In genomic region chr7:29087840-29088169, GRCh38 we compare ENCODE assay signal across 19 cellular contexts. TPM values are rescaled to one million over a fixed set of nuclear protein-coding genes. Genes with fewer than 3 reads are reported as not detected.
DNase-seq lines count a peak whose midpoint lies in the region; ATAC-seq, FAIRE-seq and TF ChIP-seq lines count a peak whose summit lies in the region.
"Had no signal": no experiment of that assay in that cellular context is flagged by ENCODE, and none has a peak within 500 bp of the region (broad histone marks: within the 10 kb centered on the region; RNA-seq: fewer than 3 reads in every experiment).

No MANE protein-coding gene starts in this region.

- no peaks in the 10 kb centered on the region for H3K9me2 ChIP-seq in MM.1S (replicated peaks; ENCODE audit: insufficient read depth, low read length)

- H3K9ac ChIP-seq in BLaER1 treated with 17β-estradiol and CSF1 and Interleukin-3, amounts not matched to agents 10 nM and 100 nM: no peak overlapping the region
- H3K9ac ChIP-seq in MM.1S (ENCODE audit: low read length): no peak overlapping the region
- H3K9ac ChIP-seq: neural progenitor cell had no signal

- peaks cover 0 to 84% (median 0%) of the 10 kb centered on the region in 11 experiments; a peak in 8 of 22 replicates for H3K27me3 ChIP-seq in BLaER1 treated with 17β-estradiol and CSF1 and Interleukin-3, amounts not matched to agents 10 nM and 100 nM
- H3K27me3 ChIP-seq in MM.1S (replicated peaks; ENCODE audit: insufficient read depth, low read length): 0 out of 2 replicates have a peak, but pooled peaks cover 4% of the 10 kb centered on the region
- no peaks in the 10 kb centered on the region for H3K27me3 ChIP-seq in brain microvascular endothelial cell (replicated peaks)
- H3K27me3 ChIP-seq: neural progenitor cell, testis had no signal

- intact Hi-C loops in MCF 10A (cut with micrococcal nuclease): no loop called here

- POLR2A ChIA-PET in MCF 10A (lab: Yijun Ruan, JAX): interaction anchor here (0.7 kb wide), 1 partner anchor 202 kb away, joined by 4 read pairs; no protein-coding TSS in a partner anchor

- H3K4me3 ChIP-seq in BLaER1 treated with 17β-estradiol and CSF1 and Interleukin-3, amounts not matched to agents 10 nM and 100 nM: no peak overlapping the region
- H3K4me3 ChIP-seq in MM.1S (ENCODE audit: low read length) (no peak overlapping the region), brain microvascular endothelial cell (ENCODE audit: low read depth, low read length) (no peak overlapping the region)
- H3K4me3 ChIP-seq: neural progenitor cell, testis had no signal

- H3K9me3 Mint-ChIP-seq in nephron (no peaks in the 10 kb centered on the region), MCF 10A (ENCODE audit: unreplicated experiment) (no peaks in the 10 kb centered on the region)
- H3K9me3 Mint-ChIP-seq: activated T-helper 1 cell treated with anti-CD3 and anti-CD28 coated beads, Interleukin-12 subunit alpha, Interleukin-12 subunit beta, Interleukin-2, Interleukin-4 antibody, amounts not matched to agents 30 ng/mL and 10 ng/mL and 1 ng/mL, durations not matched to agents 14 hours and 24 hours and 36 hours; neural progenitor cell had no signal

- no peak overlapping the region for H3K27ac ChIP-seq in BLaER1 treated with 17β-estradiol and CSF1 and Interleukin-3, amounts not matched to agents 10 nM and 100 nM
- H3K27ac ChIP-seq in MM.1S (ENCODE audit: low read length) (no peak overlapping the region), brain microvascular endothelial cell (no peak overlapping the region)
- H3K27ac ChIP-seq: neural progenitor cell, testis had no signal

- H3K36me3 ChIP-seq in BLaER1 treated with 17β-estradiol and CSF1 and Interleukin-3, amounts not matched to agents 10 nM and 100 nM: no peaks in the 10 kb centered on the region
- H3K36me3 ChIP-seq in MM.1S (replicated peaks; ENCODE audit: insufficient read depth, low read length) (no peaks in the 10 kb centered on the region), brain microvascular endothelial cell (replicated peaks) (no peaks in the 10 kb centered on the region)
- H3K36me3 ChIP-seq: neural progenitor cell had no signal

- CTCF ChIA-PET in MCF 10A (lab: Yijun Ruan, JAX): interaction anchor here (1.0 to 2.2 kb wide), 4 partner anchors 17 to 167 kb away, joined by 3 to 9 read pairs (median 4); no protein-coding TSS in a partner anchor

- no TSS peak for BruUV-seq in MCF 10A (replicated peaks; lab: Mats Ljungman, UMichigan)

- H3K36me3 Mint-ChIP-seq in nephron (ENCODE audit: low read depth): no peaks in the 10 kb centered on the region
- peaks cover 28% of the 10 kb centered on the region for H3K36me3 Mint-ChIP-seq in MCF 10A (ENCODE audit: insufficient read depth, unreplicated experiment)
- H3K36me3 Mint-ChIP-seq: activated naive CD8-positive, alpha-beta T cell had no signal

- 0 out of 2 replicates have a peak, but pooled peaks cover 7% of the 10 kb centered on the region for H3F3A ChIP-seq in MM.1S (ENCODE audit: insufficient read depth, low read length)

- DNase-seq in MM.1S (no peak), brain microvascular endothelial cell (no peak), MCF 10A (ENCODE audit: unreplicated experiment) (no peak), T1000 (lab: John Stamatoyannopoulos, UW) (no peak)
- DNase-seq: EL, midbrain, NCI-H1048, NCI-H2171, RPMI8226, testis had no signal

- peak; percentile 64 for FAIRE-seq in colon (lab: Jason Lieb, UNC)
- FAIRE-seq: keratinocyte had no signal

- no peaks in the 10 kb centered on the region for H3K9me3 ChIP-seq in BLaER1 treated with 17β-estradiol and CSF1 and Interleukin-3, amounts not matched to agents 10 nM and 100 nM (replicated peaks in 1 of 11)
- no peaks in the 10 kb centered on the region for H3K9me3 ChIP-seq in MM.1S (replicated peaks; ENCODE audit: insufficient read depth, low read length)
- H3K9me3 ChIP-seq: testis had no signal

- ATAC-seq in HG03039 (IDR thresholded peaks at IDR 0.05; ENCODE audit: unreplicated experiment): no peak

- in situ Hi-C loops in brain microvascular endothelial cell (cut with HindIII; ENCODE audit: low pct_ligation_motif_present, low sequenced_read_pairs): no loop called here

- TF ChIP-seq CTCF in MM.1S (IDR thresholded peaks at IDR 0.05; ENCODE audit: low read length): no peak
- no peak for TF ChIP-seq CTCF in nephron (IDR thresholded peaks at IDR 0.05; ENCODE audit: unreplicated experiment in 3 of 3)
- no peak for TF ChIP-seq CTCF in brain microvascular endothelial cell (IDR thresholded peaks at IDR 0.05; ENCODE audit: low read depth, low read length, missing control alignments)
- no peak for TF ChIP-seq CTCF in MCF 10A (IDR thresholded peaks at IDR 0.05; ENCODE audit: unreplicated experiment)

- H3K4me2 ChIP-seq in BLaER1 treated with 17β-estradiol and CSF1 and Interleukin-3, amounts not matched to agents 10 nM and 100 nM: peak overlapping the region; percentile 0 to 68 (median 35); a peak in 19 of 22 replicates
- H3K4me2 ChIP-seq in MM.1S (ENCODE audit: low read depth, low read length): peak overlapping the region; percentile 30; the same call in 1 of the 2 replicates
- H3K4me2 ChIP-seq: neural progenitor cell had no signal

- no peaks in the 10 kb centered on the region for H3K79me2 ChIP-seq in MM.1S (ENCODE audit: low read length)

- H3K4me1 ChIP-seq in BLaER1 treated with 17β-estradiol and CSF1 and Interleukin-3, amounts not matched to agents 10 nM and 100 nM: peaks cover 23 to 50% (median 32%) of the 10 kb centered on the region in 10 experiments
- H3K4me1 ChIP-seq in MM.1S (ENCODE audit: low read length): peaks cover 15% of the 10 kb centered on the region

- H3K4me1 Mint-ChIP-seq in nephron (peaks cover 56% of the 10 kb centered on the region), MCF 10A (ENCODE audit: insufficient read depth, unreplicated experiment) (peaks cover 7% of the 10 kb centered on the region)

- H4K20me1 ChIP-seq in BLaER1 treated with 17β-estradiol and CSF1 and Interleukin-3, amounts not matched to agents 10 nM and 100 nM: peaks cover 0 to 3% (median 0%) of the 10 kb centered on the region in 11 experiments; a peak in 4 of 22 replicates
- H4K20me1 ChIP-seq in MM.1S (ENCODE audit: insufficient read depth, low read length): no peaks in the 10 kb centered on the region

- peaks cover 8% of the 10 kb centered on the region for H3K27me3 Mint-ChIP-seq in nephron (ENCODE audit: low read depth)
- H3K27me3 Mint-ChIP-seq in MCF 10A (ENCODE audit: insufficient read depth, unreplicated experiment): no peaks in the 10 kb centered on the region

- H3K27ac Mint-ChIP-seq in nephron (peak overlapping the region; percentile 81 to 91 (median 83)), MCF 10A (ENCODE audit: low read depth, unreplicated experiment) (no peak overlapping the region)
- H3K27ac Mint-ChIP-seq: activated naive CD8-positive, alpha-beta T cell; activated T-helper 1 cell treated with anti-CD3 and anti-CD28 coated beads, Interleukin-12 subunit alpha, Interleukin-12 subunit beta, Interleukin-2, Interleukin-4 antibody, amounts not matched to agents 30 ng/mL and 10 ng/mL and 1 ng/mL, durations not matched to agents 14 hours and 24 hours and 36 hours; neural progenitor cell had no signal

- H3K4me3 Mint-ChIP-seq in nephron: no peak overlapping the region
- no peak overlapping the region for H3K4me3 Mint-ChIP-seq in MCF 10A (ENCODE audit: unreplicated experiment)
- H3K4me3 Mint-ChIP-seq: activated naive CD8-positive, alpha-beta T cell; activated T-helper 1 cell treated with anti-CD3 and anti-CD28 coated beads, Interleukin-12 subunit alpha, Interleukin-12 subunit beta, Interleukin-2, Interleukin-4 antibody, amounts not matched to agents 30 ng/mL and 10 ng/mL and 1 ng/mL, durations not matched to agents 14 hours and 24 hours and 36 hours; neural progenitor cell had no signal

- H2AFZ ChIP-seq in MM.1S (ENCODE audit: low read length): no peak overlapping the region
- H2AFZ ChIP-seq: neural progenitor cell had no signal

RNA-seq across cellular contexts. Expression of gene CPVL, which starts 58.5 kb away (rescaled TPM):
- 29.2 and 49.0 TPM in 2 replicates for total RNA-seq in MCF 10A (2022)
- total RNA-seq: activated T-helper 1 cell treated with anti-CD3 and anti-CD28 coated beads, Interleukin-12 subunit alpha, Interleukin-12 subunit beta, Interleukin-2, Interleukin-4 antibody, amounts not matched to agents 30 ng/mL and 10 ng/mL and 1 ng/mL, durations not matched to agents 14 hours and 24 hours and 36 hours; pulmonary artery endothelial cell had no signal
